8 cellular contexts compared by ENCODE assay signal in genomic region chr2:37635359-37636208, GRCh38. TPM values are rescaled to one million over a fixed set of nuclear protein-coding genes. Genes with fewer than 3 reads are reported as not detected.
DNase-seq lines count a peak whose midpoint lies in the region; ATAC-seq and TF ChIP-seq lines count a peak whose summit lies in the region.

No MANE protein-coding gene starts in this region.

- TF ChIP-seq CTCF in GM12864 (IDR thresholded peaks at IDR 0.05; ENCODE audit: low read depth, low read length, missing control alignments): no peak

- no peak overlapping the region for H3K4me3 ChIP-seq in GM12864 (ENCODE audit: low read depth, low read length)

- ATAC-seq in HG02610 (IDR thresholded peaks at IDR 0.05; ENCODE audit: unreplicated experiment): peak; percentile 80

- DNase-seq in GM12864 (ENCODE audit: low read depth) (peak; percentile 81), OCI-M1 (lab: John Stamatoyannopoulos, UW) (peak; percentile 68), lung microvascular endothelial cell (ENCODE audit: low read depth in 2 of 2) (peak; percentile 35 to 98), stromal cell of bone marrow (ENCODE audit: low read depth) (peak; percentile 71), DMS 273 treated with DMSO at 0.1 percent for 48 hours (lab: John Stamatoyannopoulos, UW) (no peak), SHP77 treated with DMSO at 0.1 percent for 48 hours (lab: John Stamatoyannopoulos, UW) (no peak)
- DNase-seq in activated effector memory CD4-positive, alpha-beta T cell treated with anti-CD3 and anti-CD28 coated beads, Interleukin-2, amount 50 U/mL, for 16 hours: peak; percentile 88

RNA-seq across cellular contexts. Expression of gene CDC42EP3, which starts 35.9 kb away (rescaled TPM):
- 3.2 and 9.6 TPM in 2 replicates for total RNA-seq in lung microvascular endothelial cell

Comparison
In these comparisons a context has a peak if more than half of its experiments do, and no peak if none do; other contexts are left out.
1. DNase-seq: peak in GM12864 (single experiment), OCI-M1 (single experiment), activated effector memory CD4-positive, alpha-beta T cell treated with anti-CD3 and anti-CD28 coated beads, Interleukin-2, amount 50 U/mL, for 16 hours (single experiment), lung microvascular endothelial cell (2 of 2) and stromal cell of bone marrow (single experiment); none in DMS 273 treated with DMSO at 0.1 percent for 48 hours (single experiment) and SHP77 treated with DMSO at 0.1 percent for 48 hours (single experiment).